8 cellular contexts compared by ENCODE assay signal in the genomic region with DNA sequence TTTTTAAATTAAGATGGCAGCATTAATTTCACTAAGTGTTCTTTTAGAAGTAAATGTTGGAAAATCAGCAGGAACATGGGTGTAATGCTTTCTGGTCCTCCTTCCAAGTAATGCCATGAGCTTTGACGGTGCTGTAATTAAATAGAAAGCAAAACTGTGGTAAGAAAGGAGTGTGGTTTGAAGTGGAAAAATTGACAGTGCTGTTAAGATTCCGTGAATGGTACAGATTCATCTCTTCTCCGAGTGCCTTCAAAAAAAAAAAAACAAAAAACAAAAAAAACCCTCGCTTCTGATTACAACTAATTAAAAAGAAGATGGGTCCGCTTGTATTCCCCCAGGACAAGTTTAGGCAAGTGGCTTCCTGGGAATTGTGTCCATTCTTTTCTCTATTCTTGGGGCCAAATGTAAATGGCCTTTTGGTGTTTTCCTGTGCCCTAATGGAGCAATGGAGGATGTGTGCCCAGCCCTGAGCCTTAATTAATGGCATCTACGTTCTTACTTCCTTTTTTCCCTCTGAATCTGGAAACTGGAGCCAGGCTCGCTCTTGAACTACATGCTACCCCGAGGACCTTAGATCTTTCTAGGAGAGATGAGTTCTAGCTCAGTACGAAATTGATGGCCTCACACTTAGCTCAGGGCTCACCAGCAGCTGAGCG. TPM values are rescaled to one million over a fixed set of nuclear protein-coding genes. Genes with fewer than 3 reads are reported as not detected.
A peak's percentile ranks its signal among the peaks of the same experiment; 100 is the strongest.
DNase-seq lines count a peak whose midpoint lies in the region; ATAC-seq and TF ChIP-seq lines count a peak whose summit lies in the region.

No MANE protein-coding gene starts in this region.

- TF ChIP-seq CTCF in chondrocyte (IDR thresholded peaks at IDR 0.05): no peak
- no peak for TF ChIP-seq CTCF in nephron (IDR thresholded peaks at IDR 0.05; ENCODE audit: unreplicated experiment in 3 of 3)

- H3K9me3 Mint-ChIP-seq in chondrocyte (ENCODE audit: low read depth) (no peaks in the 10 kb centered on the region), nephron (no peaks in the 10 kb centered on the region)

- H3K4me1 Mint-ChIP-seq in chondrocyte (ENCODE audit: low read depth): peaks cover 55% of the 10 kb centered on the region
- H3K4me1 Mint-ChIP-seq in nephron: peaks cover 60% of the 10 kb centered on the region

- peak; percentile 57 for DNase-seq in NAMALWA (ENCODE audit: low spot score)
- DNase-seq in chondrocyte (ENCODE audit: low spot score): no peak
- DNase-seq in SHP77 (lab: John Stamatoyannopoulos, UW): no peak
- no peak for DNase-seq in NCI-H510A (lab: John Stamatoyannopoulos, UW)

- no peaks in the 10 kb centered on the region for H3K36me3 Mint-ChIP-seq in chondrocyte (ENCODE audit: low read depth)
- peaks cover 29% of the 10 kb centered on the region for H3K36me3 Mint-ChIP-seq in nephron (ENCODE audit: low read depth)

- peak; percentile 21 for ATAC-seq in GM18909 (IDR thresholded peaks at IDR 0.05; ENCODE audit: poor library complexity, unreplicated experiment)
- ATAC-seq in GM21528 (IDR thresholded peaks at IDR 0.05; ENCODE audit: low FRiP score, unreplicated experiment): no peak
- no peak for ATAC-seq in GM21786 (IDR thresholded peaks at IDR 0.05; ENCODE audit: unreplicated experiment)

- H3K27ac Mint-ChIP-seq in chondrocyte (ENCODE audit: unreplicated experiment) (peak overlapping the region; percentile 4), nephron (peak overlapping the region in 2 of 3 experiments; percentile 82 to 83)

- H3K27me3 Mint-ChIP-seq in chondrocyte (ENCODE audit: low read depth): no peaks in the 10 kb centered on the region
- H3K27me3 Mint-ChIP-seq in nephron (ENCODE audit: low read depth): peaks cover 12% of the 10 kb centered on the region

- peak overlapping the region; percentile 71 for H3K4me3 Mint-ChIP-seq in chondrocyte (ENCODE audit: unreplicated experiment)
- peak overlapping the region; percentile 91 to 94 (median 93) for H3K4me3 Mint-ChIP-seq in nephron

RNA-seq across cellular contexts. Expression of a gene that starts 5.1 kb away (rescaled TPM):
- 26.8 to 37.6 TPM (median 36.1 TPM) in 3 replicates for total RNA-seq in chondrocyte
